In genomic region chr16:30248379-30248778, GRCh38 we compare ENCODE assay signal across 8 cellular contexts. TPM values are rescaled to one million over a fixed set of nuclear protein-coding genes. Genes with fewer than 3 reads are reported as not detected.
DNase-seq lines count a peak whose midpoint lies in the region; ATAC-seq and TF ChIP-seq lines count a peak whose summit lies in the region.
"Not testable (repeated sequence)": the region's sequence is repeated elsewhere in the genome, so short reads cannot be mapped to it uniquely, and the experiment has no call there.

Gene NPIPB13, minus strand, starts transcription at chr16:30248479. Its CDS starts 2,906 bp downstream, at chr16:30245573.

- H3K27ac Mint-ChIP-seq in CD4-positive, alpha-beta T cell; activated CD4-positive, alpha-beta T cell treated with anti-CD3 and anti-CD28 coated beads, Interleukin-2, amount 10 ng/mL, durations not matched to agents 24 days and 14 days; activated T-helper 2 cell treated with anti-CD3 and anti-CD28 coated beads, Interferon-gamma antibody, Interleukin-2, Interleukin-4, amounts not matched to agents 10 μg/mL and 5 μg/mL and 100 μg/mL, durations not matched to agents 14 hours and 24 hours and 36 hours; endothelial cell (ENCODE audit: unreplicated experiment); osteocyte (ENCODE audit: unreplicated experiment): not testable (repeated sequence)

- not testable (repeated sequence) for DNase-seq in CD4-positive, alpha-beta T cell; Panc1 (ENCODE audit: low read depth, low spot score); activated CD4-positive, alpha-beta T cell treated with anti-CD3 and anti-CD28 coated beads, Interleukin-2, amount 10 ng/mL, durations not matched to agents 24 days and 14 days; activated T-helper 2 cell treated with anti-CD3 and anti-CD28 coated beads, Interferon-gamma antibody, Interleukin-2, Interleukin-4, amounts not matched to agents 10 μg/mL and 5 μg/mL and 100 μg/mL, durations not matched to agents 14 hours and 24 hours and 36 hours (ENCODE audit: low spot score); endothelial cell (ENCODE audit: low spot score); osteocyte (ENCODE audit: extremely low spot score, unreplicated experiment); ureter (ENCODE audit: low spot score)

- H3K36me3 ChIP-seq in Panc1 (ENCODE audit: control insufficient read depth, insufficient read depth, low read length), result not testable (repeated sequence)

- not testable (repeated sequence) for H3K4me1 Mint-ChIP-seq in CD4-positive, alpha-beta T cell (ENCODE audit: low read depth); activated CD4-positive, alpha-beta T cell treated with anti-CD3 and anti-CD28 coated beads, Interleukin-2, amount 10 ng/mL, durations not matched to agents 24 days and 14 days; activated T-helper 2 cell treated with anti-CD3 and anti-CD28 coated beads, Interferon-gamma antibody, Interleukin-2, Interleukin-4, amounts not matched to agents 10 μg/mL and 5 μg/mL and 100 μg/mL, durations not matched to agents 14 hours and 24 hours and 36 hours (ENCODE audit: low read depth); endothelial cell (ENCODE audit: unreplicated experiment); osteocyte (ENCODE audit: unreplicated experiment)

- not testable (repeated sequence) for BruUV-seq in Panc1 (replicated peaks; lab: Mats Ljungman, UMichigan)

- TF ChIP-seq CTCF in CD4-positive, alpha-beta T cell (IDR thresholded peaks at IDR 0.05); Panc1 (IDR thresholded peaks at IDR 0.05); endothelial cell (IDR thresholded peaks at IDR 0.05; ENCODE audit: unreplicated experiment); osteocyte (IDR thresholded peaks at IDR 0.05): not testable (repeated sequence)

- H3K36me3 Mint-ChIP-seq in CD4-positive, alpha-beta T cell (ENCODE audit: low read depth); activated CD4-positive, alpha-beta T cell treated with anti-CD3 and anti-CD28 coated beads, Interleukin-2, amount 10 ng/mL, durations not matched to agents 24 days and 14 days (ENCODE audit: low read depth); activated T-helper 2 cell treated with anti-CD3 and anti-CD28 coated beads, Interferon-gamma antibody, Interleukin-2, Interleukin-4, amounts not matched to agents 10 μg/mL and 5 μg/mL and 100 μg/mL, durations not matched to agents 14 hours and 24 hours and 36 hours (ENCODE audit: low read depth); endothelial cell (ENCODE audit: low read depth, unreplicated experiment); osteocyte (ENCODE audit: unreplicated experiment): not testable (repeated sequence)

- not testable (repeated sequence) for H3K4me3 Mint-ChIP-seq in CD4-positive, alpha-beta T cell; activated CD4-positive, alpha-beta T cell treated with anti-CD3 and anti-CD28 coated beads, Interleukin-2, amount 10 ng/mL, durations not matched to agents 24 days and 14 days; activated T-helper 2 cell treated with anti-CD3 and anti-CD28 coated beads, Interferon-gamma antibody, Interleukin-2, Interleukin-4, amounts not matched to agents 10 μg/mL and 5 μg/mL and 100 μg/mL, durations not matched to agents 14 hours and 24 hours and 36 hours (ENCODE audit: low read depth); endothelial cell (ENCODE audit: unreplicated experiment); osteocyte (ENCODE audit: unreplicated experiment)

- not testable (repeated sequence) for H3K9me3 ChIP-seq in CD4-positive, alpha-beta T cell (ENCODE audit: control insufficient read depth, low read length); Panc1 (ENCODE audit: control insufficient read depth, insufficient read depth, low read depth, low read length); mononuclear cell (ENCODE audit: low read depth, low read length)

- not testable (repeated sequence) for ATAC-seq in CD4-positive, alpha-beta T cell (ENCODE audit: poor library complexity); Panc1

- intact Hi-C loops in CD4-positive, alpha-beta T cell (cut with DNase I, micrococcal nuclease); Panc1 (cut with micrococcal nuclease; ENCODE audit: unreplicated experiment); activated CD4-positive, alpha-beta T cell treated with anti-CD3 and anti-CD28 coated beads, Interleukin-2, amount 10 ng/mL, durations not matched to agents 24 days and 14 days (cut with micrococcal nuclease); activated T-helper 2 cell treated with anti-CD3 and anti-CD28 coated beads, Interferon-gamma antibody, Interleukin-2, Interleukin-4, amounts not matched to agents 10 μg/mL and 5 μg/mL and 100 μg/mL, durations not matched to agents 14 hours and 24 hours and 36 hours (cut with micrococcal nuclease): not testable (repeated sequence)

- H3K27me3 Mint-ChIP-seq in CD4-positive, alpha-beta T cell; activated CD4-positive, alpha-beta T cell treated with anti-CD3 and anti-CD28 coated beads, Interleukin-2, amount 10 ng/mL, durations not matched to agents 24 days and 14 days; activated T-helper 2 cell treated with anti-CD3 and anti-CD28 coated beads, Interferon-gamma antibody, Interleukin-2, Interleukin-4, amounts not matched to agents 10 μg/mL and 5 μg/mL and 100 μg/mL, durations not matched to agents 14 hours and 24 hours and 36 hours (ENCODE audit: low read depth); endothelial cell (ENCODE audit: unreplicated experiment); osteocyte (ENCODE audit: unreplicated experiment): not testable (repeated sequence)

- POLR2A ChIA-PET in CD4-positive, alpha-beta T cell (lab: Charles Lee); Panc1 (lab: Charles Lee): not testable (repeated sequence)

- H3K27ac ChIP-seq in CD4-positive, alpha-beta T cell (ENCODE audit: low read depth, low read length); Panc1 (ENCODE audit: low read length): not testable (repeated sequence)

- H3K4me1 ChIP-seq in Panc1 (ENCODE audit: control insufficient read depth, insufficient read depth, low read length); mononuclear cell (ENCODE audit: insufficient read depth, low read length): not testable (repeated sequence)

- CTCF ChIA-PET in CD4-positive, alpha-beta T cell (lab: Charles Lee); Panc1 (lab: Charles Lee): not testable (repeated sequence)

- H3K27me3 ChIP-seq in CD4-positive, alpha-beta T cell (ENCODE audit: control insufficient read depth, insufficient read depth, low read length); Panc1 (ENCODE audit: control insufficient read depth, insufficient read depth, low read length); mononuclear cell (ENCODE audit: insufficient read depth, low read length): not testable (repeated sequence)

- not testable (repeated sequence) for H3K9me3 Mint-ChIP-seq in CD4-positive, alpha-beta T cell; activated CD4-positive, alpha-beta T cell treated with anti-CD3 and anti-CD28 coated beads, Interleukin-2, amount 10 ng/mL, durations not matched to agents 24 days and 14 days; activated T-helper 2 cell treated with anti-CD3 and anti-CD28 coated beads, Interferon-gamma antibody, Interleukin-2, Interleukin-4, amounts not matched to agents 10 μg/mL and 5 μg/mL and 100 μg/mL, durations not matched to agents 14 hours and 24 hours and 36 hours; endothelial cell (ENCODE audit: unreplicated experiment); osteocyte (ENCODE audit: unreplicated experiment)

- not testable (repeated sequence) for H3K4me3 ChIP-seq in Panc1 (ENCODE audit: low read depth in 2 of 2, low read length in 2 of 2); mononuclear cell (ENCODE audit: low read length)

- in situ Hi-C loops in Panc1 (cut with HindIII; ENCODE audit: low pct_unique_long_range_greater_than_20kb, low sequenced_read_pairs), result not testable (repeated sequence)

RNA-seq across cellular contexts. Expression of gene NPIPB13, which starts in this region (rescaled TPM):
- total RNA-seq in CD4-positive, alpha-beta T cell, result 10 to 100 TPM; 10.8 to 12.2 TPM
- 19.8 TPM for total RNA-seq in Panc1 (2021; ENCODE audit: unreplicated experiment)
- polyA plus RNA-seq in Panc1 (2012; ENCODE audit: insufficient read length), result 4.0 TPM
- 14.5 and 21.1 TPM in 2 replicates for total RNA-seq in activated CD4-positive, alpha-beta T cell treated with anti-CD3 and anti-CD28 coated beads, Interleukin-2, amount 10 ng/mL, durations not matched to agents 24 days and 14 days
- total RNA-seq in activated T-helper 2 cell treated with anti-CD3 and anti-CD28 coated beads, Interferon-gamma antibody, Interleukin-2, Interleukin-4, amounts not matched to agents 10 μg/mL and 5 μg/mL and 100 μg/mL, durations not matched to agents 14 hours and 24 hours and 36 hours, result 14.9 and 16.8 TPM in 2 replicates
- 10.7 TPM for total RNA-seq in endothelial cell (ENCODE audit: unreplicated experiment)
- total RNA-seq in mononuclear cell, result 12.1 TPM
- 10.0 and 22.9 TPM in 2 replicates for total RNA-seq in osteocyte
- total RNA-seq in ureter, result 48.8 TPM
